In genomic region chr19:58554494-58555368, GRCh38 we compare ENCODE assay signal across 8 cellular contexts. TPM values are rescaled to one million over a fixed set of nuclear protein-coding genes. Genes with fewer than 3 reads are reported as not detected.
DNase-seq lines count a peak whose midpoint lies in the region; TF ChIP-seq lines count a peak whose summit lies in the region.

Gene CHMP2A (minus strand): TSS chr19:58555105. CDS start chr19:58554212, 893 bp downstream.

- TF ChIP-seq CTCF in left ventricle myocardium inferior (IDR thresholded peaks at IDR 0.05; ENCODE audit: borderline replicate concordance) = no peak

- intact Hi-C loops in left ventricle myocardium inferior (cut with micrococcal nuclease) = no loop called here

- H3K4me3 ChIP-seq in H7 (ENCODE audit: insufficient read depth, low read depth, low read length) = peak within 1 kb of the TSS; percentile 69
- H3K4me3 ChIP-seq in adipocyte (ENCODE audit: low read length) = peak within 1 kb of the TSS; percentile 97
- H3K4me3 ChIP-seq in left ventricle myocardium inferior = peak within 1 kb of the TSS; percentile 92
- peak within 1 kb of the TSS; percentile 89 for H3K4me3 ChIP-seq in rectal smooth muscle tissue (ENCODE audit: low read length)

- H3K9ac ChIP-seq in adipocyte (ENCODE audit: low read length) = peak within 1 kb of the TSS; percentile 98
- peak within 1 kb of the TSS; percentile 89 for H3K9ac ChIP-seq in rectal smooth muscle tissue (ENCODE audit: low read length)

- peaks cover 36% of the 10 kb centered on the region for H3K36me3 ChIP-seq in H7 (replicated peaks; ENCODE audit: control insufficient read depth, insufficient read depth, low read length)
- H3K36me3 ChIP-seq in adipocyte (ENCODE audit: control insufficient read depth, insufficient read depth, low read length, severe bottlenecking) = peaks cover 49% of the 10 kb centered on the region
- peaks cover 60% of the 10 kb centered on the region for H3K36me3 ChIP-seq in left ventricle myocardium inferior
- peaks cover 32% of the 10 kb centered on the region for H3K36me3 ChIP-seq in rectal smooth muscle tissue (ENCODE audit: control insufficient read depth, insufficient read depth, low read length)

- H3K27me3 ChIP-seq in H7 (ENCODE audit: control insufficient read depth, insufficient read depth, low read length) (no peaks in the 10 kb centered on the region), adipocyte (replicated peaks; ENCODE audit: control insufficient read depth, insufficient read depth, low read length) (no peaks in the 10 kb centered on the region), left ventricle myocardium inferior (ENCODE audit: low read depth) (no peaks in the 10 kb centered on the region), rectal smooth muscle tissue (ENCODE audit: control insufficient read depth, insufficient read depth, low read length) (no peaks in the 10 kb centered on the region)

- H3K4me1 ChIP-seq in adipocyte (ENCODE audit: control insufficient read depth, insufficient read depth, low read length) = peaks cover 35% of the 10 kb centered on the region
- peaks cover 65% of the 10 kb centered on the region for H3K4me1 ChIP-seq in left ventricle myocardium inferior
- peaks cover 17% of the 10 kb centered on the region for H3K4me1 ChIP-seq in rectal smooth muscle tissue (ENCODE audit: control insufficient read depth, insufficient read depth, low read length)

- H3K27ac ChIP-seq in left ventricle myocardium inferior (replicated peaks) (peak within 1 kb of the TSS; percentile 100), rectal smooth muscle tissue (ENCODE audit: low read depth, low read length) (peak within 1 kb of the TSS; percentile 92)

- peak; percentile 95 for DNase-seq in CMK (ENCODE audit: low read depth)
- DNase-seq in H7 = peak; percentile 99
- peak; percentile 97 for DNase-seq in RKO (ENCODE audit: low spot score)
- peak; percentile 99 for DNase-seq in adipocyte (ENCODE audit: low read depth)
- DNase-seq in left ventricle myocardium inferior = peak; percentile 99
- no peak for DNase-seq in NCI-H774 (lab: John Stamatoyannopoulos, UW)
- DNase-seq in NCI-H128 (lab: John Stamatoyannopoulos, UW; ENCODE audit: unreplicated experiment) = no peak

- no peaks in the 10 kb centered on the region for H3K9me3 ChIP-seq in adipocyte (ENCODE audit: control insufficient read depth, low read length)
- H3K9me3 ChIP-seq in left ventricle myocardium inferior (replicated peaks) = no peaks in the 10 kb centered on the region

RNA-seq across cellular contexts. Expression of gene CHMP2A, which starts in this region (rescaled TPM):
- total RNA-seq in H7 (2014; rRNA removed; shearing (Covaris generic)) = 85.9 and 96.2 TPM in 2 replicates
- 124 TPM for total RNA-seq in left ventricle myocardium inferior

Comparison
In these comparisons a context has a peak if more than half of its experiments do, and no peak if none do; other contexts are left out.
1. DNase-seq: peak in CMK (single experiment), H7 (single experiment), RKO (single experiment), adipocyte (single experiment) and left ventricle myocardium inferior (single experiment); none in NCI-H774 (single experiment) and NCI-H128 (single experiment).
2. Peak in every context shown above with its lines, with median percentiles within 50 percentile points of each other: H3K4me3 ChIP-seq.